ENCODE assay signal across 17 cellular contexts in genomic region chr7:117036034-117036669, GRCh38.
DNase-seq lines count a peak whose midpoint lies in the region; ATAC-seq and TF ChIP-seq lines count a peak whose summit lies in the region.
"Had no signal": no experiment of that assay in that cellular context is flagged by ENCODE, and none has a peak within 500 bp of the region (broad histone marks: within the 10 kb centered on the region; RNA-seq: fewer than 3 reads in every experiment).

No MANE protein-coding gene starts in this region.

- peak overlapping the region; percentile 42 for H3K27ac Mint-ChIP-seq in chondrocyte (ENCODE audit: unreplicated experiment)
- no peak overlapping the region for H3K27ac Mint-ChIP-seq in activated T-helper 17 cell treated with anti-CD3 and anti-CD28 coated beads, Interleukin-2, amount 50 U/mL, for 72 hours
- H3K27ac Mint-ChIP-seq: CD4-positive, CD25-positive, alpha-beta regulatory T cell had no signal

- H3K9me3 Mint-ChIP-seq in chondrocyte (ENCODE audit: low read depth): no peaks in the 10 kb centered on the region
- H3K9me3 Mint-ChIP-seq in activated T-helper 17 cell treated with anti-CD3 and anti-CD28 coated beads, Interleukin-2, amount 50 U/mL, for 72 hours: no peaks in the 10 kb centered on the region
- H3K9me3 Mint-ChIP-seq: CD4-positive, CD25-positive, alpha-beta regulatory T cell had no signal

- peaks cover 60% of the 10 kb centered on the region for H3K4me1 Mint-ChIP-seq in chondrocyte (ENCODE audit: low read depth)
- H3K4me1 Mint-ChIP-seq in activated T-helper 17 cell treated with anti-CD3 and anti-CD28 coated beads, Interleukin-2, amount 50 U/mL, for 72 hours: peaks cover 6% of the 10 kb centered on the region

- H3K36me3 ChIP-seq in tibial artery: no peaks in the 10 kb centered on the region
- H3K36me3 ChIP-seq: HAP-1, SJCRH30 had no signal

- H3K4me1 ChIP-seq in tibial artery: peaks cover 0 to 78% (median 13%) of the 10 kb centered on the region in 4 donors

- no peak overlapping the region for H3K4me3 Mint-ChIP-seq in chondrocyte (ENCODE audit: unreplicated experiment)
- no peak overlapping the region for H3K4me3 Mint-ChIP-seq in activated T-helper 17 cell treated with anti-CD3 and anti-CD28 coated beads, Interleukin-2, amount 50 U/mL, for 72 hours
- H3K4me3 Mint-ChIP-seq: CD4-positive, CD25-positive, alpha-beta regulatory T cell had no signal

- H3K4me3 ChIP-seq in tibial artery: no peak overlapping the region
- H3K4me3 ChIP-seq: HAP-1, SJCRH30 had no signal

- intact Hi-C loops in Right ventricle myocardium inferior (cut with DNase I): no loop called here
- intact Hi-C loops in left cardiac atrium (cut with DNase I): no loop called here
- intact Hi-C loops in tibial artery (cut with DNase I; ENCODE audit: low total_unique reads): no loop called here

- no peaks in the 10 kb centered on the region for H3K9me3 ChIP-seq in tibial artery
- H3K9me3 ChIP-seq: HAP-1, SJCRH30 had no signal

- TF ChIP-seq CTCF in chondrocyte (IDR thresholded peaks at IDR 0.05): no peak
- TF ChIP-seq CTCF in tibial artery (IDR thresholded peaks at IDR 0.05): no peak

- no peaks in the 10 kb centered on the region for H3K27me3 Mint-ChIP-seq in chondrocyte (ENCODE audit: low read depth)
- H3K27me3 Mint-ChIP-seq in activated T-helper 17 cell treated with anti-CD3 and anti-CD28 coated beads, Interleukin-2, amount 50 U/mL, for 72 hours: no peaks in the 10 kb centered on the region
- H3K27me3 Mint-ChIP-seq: CD4-positive, CD25-positive, alpha-beta regulatory T cell had no signal

- peak overlapping the region; percentile 39 to 54 for H3K27ac ChIP-seq in tibial artery
- H3K27ac ChIP-seq: SJCRH30 had no signal

- ATAC-seq in Right ventricle myocardium inferior (peak; percentile 34), left cardiac atrium (no peak), left lobe of liver (peak; percentile 35), HG02870 (IDR thresholded peaks at IDR 0.05; ENCODE audit: unreplicated experiment) (no peak)
- no peak for ATAC-seq in activated T-helper 17 cell treated with anti-CD3 and anti-CD28 coated beads, Interleukin-2, amount 50 U/mL, for 72 hours (replicated peaks)

- peaks cover 5% of the 10 kb centered on the region for H3K36me3 Mint-ChIP-seq in chondrocyte (ENCODE audit: low read depth)
- no peaks in the 10 kb centered on the region for H3K36me3 Mint-ChIP-seq in activated T-helper 17 cell treated with anti-CD3 and anti-CD28 coated beads, Interleukin-2, amount 50 U/mL, for 72 hours (ENCODE audit: low read depth)
- H3K36me3 Mint-ChIP-seq: CD4-positive, CD25-positive, alpha-beta regulatory T cell had no signal

- no peak for DNase-seq in Right ventricle myocardium inferior (ENCODE audit: missing footprints)
- no peak for DNase-seq in left cardiac atrium
- no peak for DNase-seq in chondrocyte (ENCODE audit: low spot score)
- DNase-seq in left lobe of liver (ENCODE audit: low spot score): no peak
- DNase-seq in tibial artery: no peak
- no peak for DNase-seq in T1000 (lab: John Stamatoyannopoulos, UW)
- DNase-seq: AML-193; CD4-positive, CD25-positive, alpha-beta regulatory T cell; DMS79; NCI-H1436 treated with DMSO at 0.1 percent for 48 hours; NCI-H2171 treated with DMSO at 0.1 percent for 48 hours; NCI-H510A; NCI-H82 had no signal

- H3K27me3 ChIP-seq in tibial artery: no peaks in the 10 kb centered on the region
- H3K27me3 ChIP-seq: SJCRH30 had no signal

Comparison
In these comparisons a context has a peak if more than half of its experiments do, and no peak if none do; other contexts are left out.
1. ATAC-seq: peak in Right ventricle myocardium inferior (single experiment) and left lobe of liver (single experiment); none in left cardiac atrium (0 of 2), HG02870 (single experiment) and activated T-helper 17 cell treated with anti-CD3 and anti-CD28 coated beads, Interleukin-2, amount 50 U/mL, for 72 hours (single experiment).